Comparison of ENCODE assay signal across 4 cellular contexts in genomic region chr10:48641099-48641690, GRCh38. TPM values are rescaled to one million over a fixed set of nuclear protein-coding genes. Genes with fewer than 3 reads are reported as not detected.
"Had no signal": no experiment of that assay in that cellular context is flagged by ENCODE, and none has a peak within 500 bp of the region (broad histone marks: within the 10 kb centered on the region; RNA-seq: fewer than 3 reads in every experiment).

No MANE protein-coding gene starts in this region.

RNA-seq across cellular contexts. Expression of gene ARHGAP22, which starts 36.3 kb away (rescaled TPM):
- polyA plus RNA-seq: immature natural killer cell; naive thymus-derived CD4-positive, alpha-beta T cell; naive thymus-derived CD8-positive, alpha-beta T cell had no signal

RNA-seq across cellular contexts. Expression of gene WDFY4, which starts 43.5 kb away (rescaled TPM):
- total RNA-seq: kidney epithelial cell had no signal
